ENCODE assay signal across 18 cellular contexts in the genomic region with DNA sequence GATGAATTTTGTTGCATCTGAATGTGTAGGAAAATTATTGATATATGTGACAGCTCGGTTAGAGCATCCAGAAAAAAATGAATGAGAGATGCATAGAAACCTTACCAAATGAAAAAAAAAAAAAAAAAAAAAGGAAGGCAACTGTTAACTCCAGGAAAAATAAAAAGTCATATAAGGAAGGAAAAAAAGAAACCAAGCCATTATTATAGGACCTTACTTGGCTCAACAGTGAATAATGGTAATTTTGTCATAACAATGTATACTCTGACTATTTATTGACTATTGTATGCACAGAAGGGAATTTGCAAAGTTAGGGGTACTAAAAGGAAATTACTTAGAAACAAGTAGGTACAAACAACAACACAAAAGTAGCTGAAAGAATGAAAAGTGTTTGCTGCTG. TPM values are rescaled to one million over a fixed set of nuclear protein-coding genes. Genes with fewer than 3 reads are reported as not detected.
DNase-seq lines count a peak whose midpoint lies in the region; ATAC-seq and TF ChIP-seq lines count a peak whose summit lies in the region.
"Had no signal": no experiment of that assay in that cellular context is flagged by ENCODE, and none has a peak within 500 bp of the region (broad histone marks: within the 10 kb centered on the region; RNA-seq: fewer than 3 reads in every experiment).

No MANE protein-coding gene starts in this region.

- H3K36me3 Mint-ChIP-seq in T-cell, result peaks cover 39% of the 10 kb centered on the region
- H3K36me3 Mint-ChIP-seq in type B pancreatic cell, result peaks cover 31% of the 10 kb centered on the region

- H3K9me3 Mint-ChIP-seq in T-cell (no peaks in the 10 kb centered on the region), type B pancreatic cell (no peaks in the 10 kb centered on the region)

- H3K27ac Mint-ChIP-seq in T-cell (no peak overlapping the region), type B pancreatic cell (no peak overlapping the region)

- H3K4me1 ChIP-seq in mammary epithelial cell (ENCODE audit: insufficient read depth, low read length) (peaks cover 19% of the 10 kb centered on the region), breast epithelium (peaks cover 0 to 6% of the 10 kb centered on the region in 2 donors), hepatocyte (ENCODE audit: insufficient read depth) (peaks cover 15% of the 10 kb centered on the region)

- no peaks in the 10 kb centered on the region for H3K27me3 Mint-ChIP-seq in T-cell
- no peaks in the 10 kb centered on the region for H3K27me3 Mint-ChIP-seq in type B pancreatic cell

- POLR2A ChIA-PET in T-cell (lab: Charles Lee), result interaction anchor here in 1 of 2 donors (0.6 kb wide), 1 partner anchor 9 kb away, joined by 8 read pairs; no protein-coding TSS in a partner anchor

- CTCF ChIA-PET in mammary epithelial cell (lab: Charles Lee; ENCODE audit: low non-redundant PET), result interaction anchor here (0.6 kb wide), 1 partner anchor 8 kb away, joined by 4 read pairs; no protein-coding TSS in a partner anchor
- CTCF ChIA-PET in T-cell (lab: Charles Lee), result no interaction called here

- peaks cover 79% of the 10 kb centered on the region for H3K79me2 ChIP-seq in mammary epithelial cell (ENCODE audit: insufficient read depth, low read length)
- peaks cover 43% of the 10 kb centered on the region for H3K79me2 ChIP-seq in hepatocyte

- intact Hi-C loops in mammary epithelial cell (cut with micrococcal nuclease) (no loop called here), breast epithelium (cut with DNase I; ENCODE audit: low total_unique reads) (no loop called here)

- H3K27me3 ChIP-seq in mammary epithelial cell (ENCODE audit: insufficient read depth, low read length), result no peaks in the 10 kb centered on the region
- no peaks in the 10 kb centered on the region for H3K27me3 ChIP-seq in breast epithelium
- H3K27me3 ChIP-seq in hepatocyte, result no peaks in the 10 kb centered on the region
- H3K27me3 ChIP-seq: ascending aorta, SJSA1 had no signal

- DNase-seq in mammary epithelial cell, result no peak
- DNase-seq in breast epithelium (ENCODE audit: low spot score in 2 of 2), result no peak
- no peak for DNase-seq in T-cell
- no peak for DNase-seq in hepatocyte (ENCODE audit: low spot score)
- no peak for DNase-seq in type B pancreatic cell (ENCODE audit: extremely low spot score, unreplicated experiment)
- no peak for DNase-seq in caudate nucleus (lab: John Stamatoyannopoulos, UW)
- DNase-seq in HPDE6-E6E7 (ENCODE audit: extremely low spot score), result no peak
- DNase-seq: activated effector memory CD4-positive, alpha-beta T cell treated with Interleukin-2 at 50 U/mL for 16 hours; hypothalamus; NCI-H1092; NCI-H2107; NCI-H69; OCI-M1; stimulated activated CD4-positive, alpha-beta T cell treated with anti-CD3 and anti-CD28 coated beads, Interleukin-2, amount 100 ng/mL, for 24 hours; substantia nigra had no signal

- H3K36me3 ChIP-seq in mammary epithelial cell (ENCODE audit: insufficient read depth, low read length), result peaks cover 48% of the 10 kb centered on the region
- no peaks in the 10 kb centered on the region for H3K36me3 ChIP-seq in breast epithelium
- H3K36me3 ChIP-seq in hepatocyte (replicated peaks; ENCODE audit: insufficient read depth, low read depth), result no peaks in the 10 kb centered on the region

- H3K27ac ChIP-seq in mammary epithelial cell (ENCODE audit: insufficient read depth, low read depth, low read length) (no peak overlapping the region), breast epithelium (no peak overlapping the region), hepatocyte (no peak overlapping the region), caudate nucleus (ENCODE audit: low read depth, low read length) (no peak overlapping the region)
- H3K27ac ChIP-seq: SJSA1 had no signal

- dilution Hi-C loops in mammary epithelial cell (cut with HindIII; ENCODE audit: low sequenced_read_pairs), result loop anchor here (5.0 kb wide), 1 partner anchor 51 kb away; no protein-coding TSS in a partner anchor

- no peak for TF ChIP-seq POLR2A in breast epithelium (IDR thresholded peaks at IDR 0.05)

- H3K4me3 Mint-ChIP-seq in T-cell (peak overlapping the region in 2 of 3 donors; percentile 84 to 87), type B pancreatic cell (peak overlapping the region; percentile 76)

- no peak overlapping the region for H3K4me3 ChIP-seq in mammary epithelial cell (replicated peaks in 1 of 3; ENCODE audit: insufficient read depth in 1 of 3, low read depth in 2 of 3, low read length in 3 of 3)
- H3K4me3 ChIP-seq in breast epithelium, result no peak overlapping the region
- H3K4me3 ChIP-seq in hepatocyte, result no peak overlapping the region
- H3K4me3 ChIP-seq: ascending aorta, SJSA1 had no signal

- 100% methylated on average over 1 of the region's 1 CpG for WGBS in mammary epithelial cell (ENCODE audit: low coverage, missing lambda C conversion rate)
- WGBS in hepatocyte (ENCODE audit: low lambda C conversion rate, missing lambda C conversion rate), result 94% methylated on average over 1 of the region's 1 CpG

- H3K9me2 ChIP-seq in hepatocyte (replicated peaks; ENCODE audit: insufficient read depth), result no peaks in the 10 kb centered on the region

- no TSS peak for BruUV-seq in mammary epithelial cell (replicated peaks; lab: Mats Ljungman, UMichigan)

- H3K9ac ChIP-seq in mammary epithelial cell (ENCODE audit: insufficient read depth, low read length), result no peak overlapping the region

- TF ChIP-seq CTCF in mammary epithelial cell (conservative IDR thresholded peaks at IDR 0.05 in 1 of 2, IDR thresholded peaks at IDR 0.05 in 1 of 2; ENCODE audit: extremely low read depth in 1 of 2, insufficient read depth in 1 of 2, low read depth in 1 of 2, low read length in 2 of 2) (no peak), breast epithelium (IDR thresholded peaks at IDR 0.05) (no peak), hepatocyte (IDR thresholded peaks at IDR 0.05; ENCODE audit: poor library complexity) (no peak), type B pancreatic cell (conservative IDR thresholded peaks at IDR 0.05) (no peak)

- H3K4me1 Mint-ChIP-seq in T-cell (peaks cover 30 to 34% (median 31%) of the 10 kb centered on the region in 3 donors), type B pancreatic cell (ENCODE audit: unreplicated experiment) (peaks cover 25% of the 10 kb centered on the region)

- no peaks in the 10 kb centered on the region for H4K20me1 ChIP-seq in mammary epithelial cell (ENCODE audit: insufficient read depth, low read length)
- H4K20me1 ChIP-seq in hepatocyte (ENCODE audit: insufficient read depth, poor library complexity, severe bottlenecking), result peaks cover 6% of the 10 kb centered on the region

- in situ Hi-C loops in mammary epithelial cell (cut with MboI; ENCODE audit: low sequenced_read_pairs in 2 of 2), result no loop called here

- H3K9me3 ChIP-seq in mammary epithelial cell (replicated peaks; ENCODE audit: insufficient read depth, low read length) (no peaks in the 10 kb centered on the region), breast epithelium (no peaks in the 10 kb centered on the region), hepatocyte (ENCODE audit: low read depth) (no peaks in the 10 kb centered on the region)
- H3K9me3 ChIP-seq: ascending aorta, SJSA1 had no signal

- H3K4me2 ChIP-seq in mammary epithelial cell (ENCODE audit: insufficient read depth, low read depth, low read length), result peak overlapping the region; percentile 93
- peak overlapping the region; percentile 88 for H3K4me2 ChIP-seq in hepatocyte

- H2AFZ ChIP-seq in mammary epithelial cell (ENCODE audit: low read depth, low read length), result no peak overlapping the region
- H2AFZ ChIP-seq in hepatocyte, result no peak overlapping the region

- ATAC-seq in T-cell (replicated peaks in 1 of 4), result no peak
- ATAC-seq in GM19023 (IDR thresholded peaks at IDR 0.05; ENCODE audit: unreplicated experiment), result no peak

RNA-seq across cellular contexts. Expression of a gene that starts 2.0 kb away (rescaled TPM):
- total RNA-seq in mammary epithelial cell, result 100 to 1,000 TPM in 1 of 2 donors, 10 to 100 TPM in 1; 62.8 to 231 TPM
- 173 TPM for polyA plus RNA-seq in mammary epithelial cell
- 402 TPM for polyA minus RNA-seq in mammary epithelial cell
- 10 to 100 TPM; 14.7 to 31.7 (median 25.2) TPM for total RNA-seq in breast epithelium
- 10 to 100 TPM; 17.8 to 22.6 (median 21.1) TPM for total RNA-seq in T-cell
- 140 and 159 TPM in 2 replicates for total RNA-seq in hepatocyte
- polyA plus RNA-seq in hepatocyte, result 267 and 303 TPM in 2 replicates
- total RNA-seq in type B pancreatic cell (ENCODE audit: low replicate concordance), result 97.0 and 99.1 TPM in 2 replicates

RNA-seq across cellular contexts. Expression of a gene that starts 6.9 kb away (rescaled TPM):
- total RNA-seq in mammary epithelial cell (100 to 1,000 TPM in 1 of 2 donors, 10 to 100 TPM in 1; 84.9 to 103 TPM), breast epithelium (10 to 100 TPM; 58.6 to 83.6 (median 70.5) TPM), T-cell (100 to 1,000 TPM; 125 to 190 (median 162) TPM), hepatocyte (42.0 and 49.1 TPM in 2 replicates), type B pancreatic cell (ENCODE audit: low replicate concordance) (66.6 and 96.7 TPM in 2 replicates)
- polyA plus RNA-seq in mammary epithelial cell (45.9 TPM), hepatocyte (43.7 and 68.7 TPM in 2 replicates)
- polyA minus RNA-seq in mammary epithelial cell, result 51.4 TPM
